In the genomic region with DNA sequence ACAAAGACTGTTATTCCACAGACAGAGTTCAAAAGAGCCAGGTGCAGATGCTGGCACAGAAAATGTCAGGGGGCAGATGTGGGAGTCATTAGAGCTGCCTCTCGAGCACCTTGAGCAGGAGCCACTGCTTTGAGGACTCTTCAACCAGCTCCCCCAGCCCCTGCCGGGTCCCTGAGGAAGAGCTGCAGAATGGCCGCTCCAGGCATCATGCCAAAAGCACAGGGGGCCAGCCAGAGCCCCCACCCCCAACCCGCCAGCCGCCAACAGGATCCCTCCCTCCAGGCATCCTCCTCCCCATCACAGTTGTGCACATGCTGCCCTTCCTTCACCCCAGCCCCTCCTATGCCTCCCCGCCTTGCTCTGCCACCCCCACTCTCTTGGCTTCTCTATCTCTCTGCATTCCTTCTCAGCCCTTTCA, we compare ENCODE assay signal across 1 cellular context.
TF ChIP-seq lines count a peak whose summit lies in the region.

No MANE protein-coding gene starts in this region.

TF ChIP-seq in GM23338, 12 proteins besides CTCF, POLR2A, EP300 and RAD21 (continued from another document):
- TF ChIP-seq, protein P1, sequence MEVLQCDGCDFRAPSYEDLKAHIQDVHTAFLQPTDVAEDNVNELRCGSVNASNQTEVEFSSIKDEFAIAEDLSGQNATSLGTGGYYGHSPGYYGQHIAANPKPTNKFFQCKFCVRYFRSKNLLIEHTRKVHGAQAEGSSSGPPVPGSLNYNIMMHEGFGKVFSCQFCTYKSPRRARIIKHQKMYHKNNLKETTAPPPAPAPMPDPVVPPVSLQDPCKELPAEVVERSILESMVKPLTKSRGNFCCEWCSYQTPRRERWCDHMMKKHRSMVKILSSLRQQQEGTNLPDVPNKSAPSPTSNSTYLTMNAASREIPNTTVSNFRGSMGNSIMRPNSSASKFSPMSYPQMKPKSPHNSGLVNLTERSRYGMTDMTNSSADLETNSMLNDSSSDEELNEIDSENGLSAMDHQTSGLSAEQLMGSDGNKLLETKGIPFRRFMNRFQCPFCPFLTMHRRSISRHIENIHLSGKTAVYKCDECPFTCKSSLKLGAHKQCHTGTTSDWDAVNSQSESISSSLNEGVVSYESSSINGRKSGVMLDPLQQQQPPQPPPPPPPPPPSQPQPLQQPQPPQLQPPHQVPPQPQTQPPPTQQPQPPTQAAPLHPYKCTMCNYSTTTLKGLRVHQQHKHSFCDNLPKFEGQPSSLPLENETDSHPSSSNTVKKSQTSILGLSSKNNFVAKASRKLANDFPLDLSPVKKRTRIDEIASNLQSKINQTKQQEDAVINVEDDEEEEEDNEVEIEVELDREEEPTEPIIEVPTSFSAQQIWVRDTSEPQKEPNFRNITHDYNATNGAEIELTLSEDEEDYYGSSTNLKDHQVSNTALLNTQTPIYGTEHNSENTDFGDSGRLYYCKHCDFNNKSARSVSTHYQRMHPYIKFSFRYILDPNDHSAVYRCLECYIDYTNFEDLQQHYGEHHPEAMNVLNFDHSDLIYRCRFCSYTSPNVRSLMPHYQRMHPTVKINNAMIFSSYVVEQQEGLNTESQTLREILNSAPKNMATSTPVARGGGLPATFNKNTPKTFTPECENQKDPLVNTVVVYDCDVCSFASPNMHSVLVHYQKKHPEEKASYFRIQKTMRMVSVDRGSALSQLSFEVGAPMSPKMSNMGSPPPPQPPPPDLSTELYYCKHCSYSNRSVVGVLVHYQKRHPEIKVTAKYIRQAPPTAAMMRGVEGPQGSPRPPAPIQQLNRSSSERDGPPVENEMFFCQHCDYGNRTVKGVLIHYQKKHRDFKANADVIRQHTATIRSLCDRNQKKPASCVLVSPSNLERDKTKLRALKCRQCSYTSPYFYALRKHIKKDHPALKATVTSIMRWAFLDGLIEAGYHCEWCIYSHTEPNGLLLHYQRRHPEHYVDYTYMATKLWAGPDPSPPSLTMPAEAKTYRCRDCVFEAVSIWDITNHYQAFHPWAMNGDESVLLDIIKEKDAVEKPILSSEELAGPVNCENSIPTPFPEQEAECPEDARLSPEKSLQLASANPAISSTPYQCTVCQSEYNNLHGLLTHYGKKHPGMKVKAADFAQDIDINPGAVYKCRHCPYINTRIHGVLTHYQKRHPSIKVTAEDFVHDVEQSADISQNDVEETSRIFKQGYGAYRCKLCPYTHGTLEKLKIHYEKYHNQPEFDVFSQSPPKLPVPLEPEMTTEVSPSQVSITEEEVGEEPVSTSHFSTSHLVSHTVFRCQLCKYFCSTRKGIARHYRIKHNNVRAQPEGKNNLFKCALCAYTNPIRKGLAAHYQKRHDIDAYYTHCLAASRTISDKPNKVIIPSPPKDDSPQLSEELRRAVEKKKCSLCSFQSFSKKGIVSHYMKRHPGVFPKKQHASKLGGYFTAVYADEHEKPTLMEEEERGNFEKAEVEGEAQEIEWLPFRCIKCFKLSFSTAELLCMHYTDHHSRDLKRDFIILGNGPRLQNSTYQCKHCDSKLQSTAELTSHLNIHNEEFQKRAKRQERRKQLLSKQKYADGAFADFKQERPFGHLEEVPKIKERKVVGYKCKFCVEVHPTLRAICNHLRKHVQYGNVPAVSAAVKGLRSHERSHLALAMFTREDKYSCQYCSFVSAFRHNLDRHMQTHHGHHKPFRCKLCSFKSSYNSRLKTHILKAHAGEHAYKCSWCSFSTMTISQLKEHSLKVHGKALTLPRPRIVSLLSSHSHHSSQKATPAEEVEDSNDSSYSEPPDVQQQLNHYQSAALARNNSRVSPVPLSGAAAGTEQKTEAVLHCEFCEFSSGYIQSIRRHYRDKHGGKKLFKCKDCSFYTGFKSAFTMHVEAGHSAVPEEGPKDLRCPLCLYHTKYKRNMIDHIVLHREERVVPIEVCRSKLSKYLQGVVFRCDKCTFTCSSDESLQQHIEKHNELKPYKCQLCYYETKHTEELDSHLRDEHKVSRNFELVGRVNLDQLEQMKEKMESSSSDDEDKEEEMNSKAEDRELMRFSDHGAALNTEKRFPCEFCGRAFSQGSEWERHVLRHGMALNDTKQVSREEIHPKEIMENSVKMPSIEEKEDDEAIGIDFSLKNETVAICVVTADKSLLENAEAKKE (CRISPR knock-in tag; IDR thresholded peaks at IDR 0.05): no peak
- TF ChIP-seq, protein P2, sequence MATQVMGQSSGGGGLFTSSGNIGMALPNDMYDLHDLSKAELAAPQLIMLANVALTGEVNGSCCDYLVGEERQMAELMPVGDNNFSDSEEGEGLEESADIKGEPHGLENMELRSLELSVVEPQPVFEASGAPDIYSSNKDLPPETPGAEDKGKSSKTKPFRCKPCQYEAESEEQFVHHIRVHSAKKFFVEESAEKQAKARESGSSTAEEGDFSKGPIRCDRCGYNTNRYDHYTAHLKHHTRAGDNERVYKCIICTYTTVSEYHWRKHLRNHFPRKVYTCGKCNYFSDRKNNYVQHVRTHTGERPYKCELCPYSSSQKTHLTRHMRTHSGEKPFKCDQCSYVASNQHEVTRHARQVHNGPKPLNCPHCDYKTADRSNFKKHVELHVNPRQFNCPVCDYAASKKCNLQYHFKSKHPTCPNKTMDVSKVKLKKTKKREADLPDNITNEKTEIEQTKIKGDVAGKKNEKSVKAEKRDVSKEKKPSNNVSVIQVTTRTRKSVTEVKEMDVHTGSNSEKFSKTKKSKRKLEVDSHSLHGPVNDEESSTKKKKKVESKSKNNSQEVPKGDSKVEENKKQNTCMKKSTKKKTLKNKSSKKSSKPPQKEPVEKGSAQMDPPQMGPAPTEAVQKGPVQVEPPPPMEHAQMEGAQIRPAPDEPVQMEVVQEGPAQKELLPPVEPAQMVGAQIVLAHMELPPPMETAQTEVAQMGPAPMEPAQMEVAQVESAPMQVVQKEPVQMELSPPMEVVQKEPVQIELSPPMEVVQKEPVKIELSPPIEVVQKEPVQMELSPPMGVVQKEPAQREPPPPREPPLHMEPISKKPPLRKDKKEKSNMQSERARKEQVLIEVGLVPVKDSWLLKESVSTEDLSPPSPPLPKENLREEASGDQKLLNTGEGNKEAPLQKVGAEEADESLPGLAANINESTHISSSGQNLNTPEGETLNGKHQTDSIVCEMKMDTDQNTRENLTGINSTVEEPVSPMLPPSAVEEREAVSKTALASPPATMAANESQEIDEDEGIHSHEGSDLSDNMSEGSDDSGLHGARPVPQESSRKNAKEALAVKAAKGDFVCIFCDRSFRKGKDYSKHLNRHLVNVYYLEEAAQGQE (IDR thresholded peaks at IDR 0.05; ENCODE audit: unreplicated experiment): no peak
- TF ChIP-seq EZH2phosphoT487 (IDR thresholded peaks at IDR 0.05; ENCODE audit: unreplicated experiment) (no peak), ZNF114 (CRISPR knock-in tag; IDR thresholded peaks at IDR 0.05) (no peak), ZNF331 (CRISPR knock-in tag; IDR thresholded peaks at IDR 0.05; ENCODE audit: low read depth) (no peak), NANOG (IDR thresholded peaks at IDR 0.05; ENCODE audit: borderline replicate concordance) (no peak)
